26 cellular contexts compared by ENCODE assay signal in the genomic region with DNA sequence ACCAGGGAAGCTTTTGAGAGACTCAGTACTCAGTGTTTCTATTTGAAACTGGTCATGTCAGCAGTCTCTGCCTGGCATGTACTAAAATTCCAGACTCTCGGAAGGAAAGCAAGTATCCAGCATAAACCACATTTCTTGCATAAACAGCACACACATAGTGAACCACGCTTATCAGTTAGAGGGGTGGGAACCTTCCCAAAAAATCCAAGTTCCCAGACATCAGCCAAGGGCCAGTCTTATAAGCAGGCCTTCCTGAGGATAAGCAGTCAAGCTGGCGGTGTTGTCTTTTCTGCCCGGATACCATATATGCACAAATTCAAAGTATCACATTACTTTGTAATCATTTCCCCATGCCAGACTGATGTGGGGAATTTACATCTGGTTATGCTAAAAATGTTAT.
DNase-seq lines count a peak whose midpoint lies in the region; TF ChIP-seq lines count a peak whose summit lies in the region.
"Had no signal": no experiment of that assay in that cellular context is flagged by ENCODE, and none has a peak within 500 bp of the region (broad histone marks: within the 10 kb centered on the region; RNA-seq: fewer than 3 reads in every experiment).

No MANE protein-coding gene starts in this region.

- no peak overlapping the region for H3K27ac ChIP-seq in SJCRH30
- H3K27ac ChIP-seq in uterus, result no peak overlapping the region
- H3K27ac ChIP-seq: PC-9 had no signal

- no peaks in the 10 kb centered on the region for H3K27me3 Mint-ChIP-seq in mesothelial cell of epicardium (ENCODE audit: low read depth)
- H3K27me3 Mint-ChIP-seq in endothelial cell (ENCODE audit: unreplicated experiment), result no peaks in the 10 kb centered on the region
- H3K27me3 Mint-ChIP-seq: activated B cell treated with CpG ODN at 0.5 μM for 24 hours, naive B cell, type B pancreatic cell had no signal

- peak; percentile 31 for DNase-seq in HFF-Myc (ENCODE audit: extremely low read depth, low read depth)
- peak; percentile 16 for DNase-seq in amniotic epithelial cell (ENCODE audit: low read depth)
- peak; percentile 3 for DNase-seq in fibroblast of peridontal ligament (ENCODE audit: extremely low read depth)
- DNase-seq in mesothelial cell of epicardium (ENCODE audit: low spot score in 2 of 2, unreplicated experiment in 2 of 2), result no peak
- no peak for DNase-seq in GM13977 (ENCODE audit: low spot score)
- no peak for DNase-seq in SJCRH30
- DNase-seq in endothelial cell (ENCODE audit: low spot score), result no peak
- DNase-seq in uterus, result no peak
- DNase-seq: ACHN; activated B cell treated with CpG ODN at 0.5 μM for 24 hours; activated CD4-positive, alpha-beta T cell treated with anti-CD3 and anti-CD28 coated beads, Interleukin-2, amount 50 U/mL, for 4 hours; activated naive CD4-positive, alpha-beta T cell treated with anti-CD3 and anti-CD28 coated beads for 36 hours; effector CD4-positive, alpha-beta T cell; GF-D8; H9; left colon; naive B cell; NCI-H1092 treated with DMSO at 0.1 percent for 48 hours; NCI-H187; NCI-H2171 treated with DMSO at 0.1 percent for 48 hours; NCI-H510A treated with DMSO at 0.1 percent for 48 hours; NK-92 treated with Interleukin-12 subunit alpha and Interleukin-12 subunit beta, amount 100 ng/mL, for 24 hours; PC-9; stimulated activated naive CD8-positive, alpha-beta T cell treated with anti-CD3 and anti-CD28 coated beads, Interleukin-15, amount 100 ng/mL, for 72 hours; T-helper 1 cell had no signal

- H3K4me3 ChIP-seq in HFF-Myc (replicated peaks; ENCODE audit: low read depth, low read length) (no peak overlapping the region), SJCRH30 (no peak overlapping the region), uterus (no peak overlapping the region)
- H3K4me3 ChIP-seq: PC-9 had no signal

- no peak overlapping the region for H3K4me3 Mint-ChIP-seq in mesothelial cell of epicardium
- H3K4me3 Mint-ChIP-seq in endothelial cell (ENCODE audit: unreplicated experiment), result no peak overlapping the region
- H3K4me3 Mint-ChIP-seq: activated B cell treated with CpG ODN at 0.5 μM for 24 hours; activated naive CD4-positive, alpha-beta T cell treated with anti-CD3 and anti-CD28 coated beads for 36 hours; H9; naive B cell; stimulated activated naive CD8-positive, alpha-beta T cell treated with anti-CD3 and anti-CD28 coated beads, Interleukin-15, amount 100 ng/mL, for 72 hours; type B pancreatic cell had no signal

- H3K9me3 ChIP-seq in SJCRH30 (replicated peaks) (no peaks in the 10 kb centered on the region), uterus (no peaks in the 10 kb centered on the region)

- peak overlapping the region; percentile 78 for H3K27ac Mint-ChIP-seq in mesothelial cell of epicardium
- no peak overlapping the region for H3K27ac Mint-ChIP-seq in endothelial cell (ENCODE audit: unreplicated experiment)
- H3K27ac Mint-ChIP-seq: activated B cell treated with CpG ODN at 0.5 μM for 24 hours; activated naive CD4-positive, alpha-beta T cell treated with anti-CD3 and anti-CD28 coated beads for 36 hours; H9; naive B cell; stimulated activated naive CD8-positive, alpha-beta T cell treated with anti-CD3 and anti-CD28 coated beads, Interleukin-15, amount 100 ng/mL, for 72 hours; type B pancreatic cell had no signal

- no peak for TF ChIP-seq POLR2A in uterus (IDR thresholded peaks at IDR 0.05)

- H3K4me1 ChIP-seq in SJCRH30 (no peaks in the 10 kb centered on the region), uterus (no peaks in the 10 kb centered on the region)

- TF ChIP-seq CTCF in HFF-Myc (IDR thresholded peaks at IDR 0.05; ENCODE audit: low read depth, low read length, missing control alignments), result no peak
- TF ChIP-seq CTCF in mesothelial cell of epicardium (IDR thresholded peaks at IDR 0.05; ENCODE audit: unreplicated experiment), result no peak
- TF ChIP-seq CTCF in GM13977 (IDR thresholded peaks at IDR 0.05; ENCODE audit: extremely low read depth, insufficient read depth, missing control alignments), result no peak
- TF ChIP-seq CTCF in endothelial cell (IDR thresholded peaks at IDR 0.05; ENCODE audit: unreplicated experiment), result no peak
- no peak for TF ChIP-seq CTCF in uterus (IDR thresholded peaks at IDR 0.05)

- H3K4me1 Mint-ChIP-seq in mesothelial cell of epicardium, result peaks cover 14% of the 10 kb centered on the region
- no peaks in the 10 kb centered on the region for H3K4me1 Mint-ChIP-seq in endothelial cell (ENCODE audit: unreplicated experiment)
- H3K4me1 Mint-ChIP-seq: activated B cell treated with CpG ODN at 0.5 μM for 24 hours; naive B cell; stimulated activated naive CD8-positive, alpha-beta T cell treated with anti-CD3 and anti-CD28 coated beads, Interleukin-15, amount 100 ng/mL, for 72 hours had no signal

- in situ Hi-C loops in GM13977 (cut with MboI; ENCODE audit: low pct_unique_long_range_greater_than_20kb, low sequenced_read_pairs, unreplicated experiment), result no loop called here

- H3K27me3 ChIP-seq in SJCRH30 (no peaks in the 10 kb centered on the region), uterus (no peaks in the 10 kb centered on the region)

- intact Hi-C loops in uterus (cut with DNase I; ENCODE audit: low total_unique reads), result no loop called here

- H3K9me3 Mint-ChIP-seq in mesothelial cell of epicardium (no peaks in the 10 kb centered on the region), endothelial cell (ENCODE audit: unreplicated experiment) (no peaks in the 10 kb centered on the region)
- H3K9me3 Mint-ChIP-seq: activated B cell treated with CpG ODN at 0.5 μM for 24 hours; activated naive CD4-positive, alpha-beta T cell treated with anti-CD3 and anti-CD28 coated beads for 36 hours; H9; stimulated activated naive CD8-positive, alpha-beta T cell treated with anti-CD3 and anti-CD28 coated beads, Interleukin-15, amount 100 ng/mL, for 72 hours; type B pancreatic cell had no signal

- H3K36me3 ChIP-seq in SJCRH30, result no peaks in the 10 kb centered on the region
- no peaks in the 10 kb centered on the region for H3K36me3 ChIP-seq in uterus

- peaks cover 3% of the 10 kb centered on the region for H3K36me3 Mint-ChIP-seq in mesothelial cell of epicardium
- peaks cover 4% of the 10 kb centered on the region for H3K36me3 Mint-ChIP-seq in endothelial cell (ENCODE audit: low read depth, unreplicated experiment)
- H3K36me3 Mint-ChIP-seq: naive B cell had no signal

Comparison
In these comparisons a context has a peak if more than half of its experiments do, and no peak if none do; other contexts are left out.
1. DNase-seq: peak in HFF-Myc (single experiment), amniotic epithelial cell (single experiment) and fibroblast of peridontal ligament (single experiment); none in mesothelial cell of epicardium (0 of 2), GM13977 (single experiment), SJCRH30 (0 of 2), endothelial cell (single experiment) and uterus (0 of 2).